ENCODE assay signal across 2 cellular contexts in the genomic region with DNA sequence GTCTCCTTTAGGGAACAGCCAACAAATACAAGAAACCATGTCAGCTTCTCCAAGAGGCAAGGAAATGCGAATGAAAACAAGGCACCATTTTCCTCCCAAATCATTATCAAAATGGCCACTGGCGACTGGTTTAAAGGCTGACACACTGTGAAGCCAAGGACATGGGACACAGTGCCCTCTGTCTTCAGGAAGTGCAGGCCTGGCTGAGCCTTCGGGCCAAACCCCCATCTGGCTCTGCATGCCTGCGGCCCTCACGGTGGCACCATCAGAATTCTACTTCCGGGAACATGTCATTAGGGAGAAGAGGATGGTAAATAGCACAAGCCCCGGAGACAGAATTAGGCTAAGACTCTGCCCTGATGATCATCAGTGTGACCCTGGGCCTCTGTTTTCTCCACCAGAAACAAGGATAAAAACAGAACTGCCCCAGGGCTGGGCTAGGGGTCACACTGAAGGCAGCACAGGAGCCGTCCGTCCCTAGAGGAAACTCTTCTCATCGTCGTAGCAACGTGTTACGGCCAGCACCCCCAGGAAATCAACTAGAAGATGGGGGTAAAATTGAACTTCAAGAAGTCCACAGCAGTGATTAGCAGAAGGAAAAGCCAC.
TF ChIP-seq lines count a peak whose summit lies in the region.

No MANE protein-coding gene starts in this region.

TF ChIP-seq in IMR-90, 13 proteins besides CTCF, POLR2A, EP300 and RAD21:
- TF ChIP-seq MAFK (IDR thresholded peaks at IDR 0.05; ENCODE audit: low read depth, low read length), result no peak
- TF ChIP-seq BHLHE40 (IDR thresholded peaks at IDR 0.05; ENCODE audit: low read depth, low read length), result no peak
- no peak for TF ChIP-seq FOS (IDR thresholded peaks at IDR 0.05; ENCODE audit: low read depth, low read length)
- TF ChIP-seq NFE2L2 (IDR thresholded peaks at IDR 0.05; ENCODE audit: low read depth, low read length), result no peak
- TF ChIP-seq MAZ (IDR thresholded peaks at IDR 0.05; ENCODE audit: borderline replicate concordance, low read depth, low read length), result no peak
- no peak for TF ChIP-seq RCOR1 (IDR thresholded peaks at IDR 0.05; ENCODE audit: insufficient replicate concordance, low read length)
- TF ChIP-seq, protein P1, sequence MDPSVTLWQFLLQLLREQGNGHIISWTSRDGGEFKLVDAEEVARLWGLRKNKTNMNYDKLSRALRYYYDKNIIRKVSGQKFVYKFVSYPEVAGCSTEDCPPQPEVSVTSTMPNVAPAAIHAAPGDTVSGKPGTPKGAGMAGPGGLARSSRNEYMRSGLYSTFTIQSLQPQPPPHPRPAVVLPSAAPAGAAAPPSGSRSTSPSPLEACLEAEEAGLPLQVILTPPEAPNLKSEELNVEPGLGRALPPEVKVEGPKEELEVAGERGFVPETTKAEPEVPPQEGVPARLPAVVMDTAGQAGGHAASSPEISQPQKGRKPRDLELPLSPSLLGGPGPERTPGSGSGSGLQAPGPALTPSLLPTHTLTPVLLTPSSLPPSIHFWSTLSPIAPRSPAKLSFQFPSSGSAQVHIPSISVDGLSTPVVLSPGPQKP (IDR thresholded peaks at IDR 0.05; ENCODE audit: borderline replicate concordance, low read depth, low read length), result no peak
- TF ChIP-seq, protein P2, sequence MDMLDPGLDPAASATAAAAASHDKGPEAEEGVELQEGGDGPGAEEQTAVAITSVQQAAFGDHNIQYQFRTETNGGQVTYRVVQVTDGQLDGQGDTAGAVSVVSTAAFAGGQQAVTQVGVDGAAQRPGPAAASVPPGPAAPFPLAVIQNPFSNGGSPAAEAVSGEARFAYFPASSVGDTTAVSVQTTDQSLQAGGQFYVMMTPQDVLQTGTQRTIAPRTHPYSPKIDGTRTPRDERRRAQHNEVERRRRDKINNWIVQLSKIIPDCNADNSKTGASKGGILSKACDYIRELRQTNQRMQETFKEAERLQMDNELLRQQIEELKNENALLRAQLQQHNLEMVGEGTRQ (IDR thresholded peaks at IDR 0.05; ENCODE audit: low read depth, low read length), result no peak
- TF ChIP-seq RFX5 (IDR thresholded peaks at IDR 0.05; ENCODE audit: low read depth, low read length), result no peak
- no peak for TF ChIP-seq SMC3 (IDR thresholded peaks at IDR 0.05; ENCODE audit: low read depth, low read length)

TF ChIP-seq in HepG2, 621 proteins besides CTCF, POLR2A, EP300 and RAD21:
- TF ChIP-seq ZBTB20 (CRISPR knock-in tag; IDR thresholded peaks at IDR 0.05; ENCODE audit: borderline replicate concordance, low read depth), result no peak
- TF ChIP-seq ZBTB8A (CRISPR knock-in tag; IDR thresholded peaks at IDR 0.05; ENCODE audit: borderline replicate concordance, low read depth), result no peak
- TF ChIP-seq ZNF547 (CRISPR knock-in tag; IDR thresholded peaks at IDR 0.05), result no peak
- TF ChIP-seq MTF2 (CRISPR knock-in tag; IDR thresholded peaks at IDR 0.05; ENCODE audit: borderline replicate concordance), result no peak
- no peak for TF ChIP-seq NR2F1 (CRISPR knock-in tag; IDR thresholded peaks at IDR 0.05)
- no peak for TF ChIP-seq ZNF441 (CRISPR knock-in tag; IDR thresholded peaks at IDR 0.05; ENCODE audit: borderline replicate concordance)
- no peak for TF ChIP-seq ZNF644 (CRISPR knock-in tag; IDR thresholded peaks at IDR 0.05; ENCODE audit: low read depth)
- TF ChIP-seq, protein P3, sequence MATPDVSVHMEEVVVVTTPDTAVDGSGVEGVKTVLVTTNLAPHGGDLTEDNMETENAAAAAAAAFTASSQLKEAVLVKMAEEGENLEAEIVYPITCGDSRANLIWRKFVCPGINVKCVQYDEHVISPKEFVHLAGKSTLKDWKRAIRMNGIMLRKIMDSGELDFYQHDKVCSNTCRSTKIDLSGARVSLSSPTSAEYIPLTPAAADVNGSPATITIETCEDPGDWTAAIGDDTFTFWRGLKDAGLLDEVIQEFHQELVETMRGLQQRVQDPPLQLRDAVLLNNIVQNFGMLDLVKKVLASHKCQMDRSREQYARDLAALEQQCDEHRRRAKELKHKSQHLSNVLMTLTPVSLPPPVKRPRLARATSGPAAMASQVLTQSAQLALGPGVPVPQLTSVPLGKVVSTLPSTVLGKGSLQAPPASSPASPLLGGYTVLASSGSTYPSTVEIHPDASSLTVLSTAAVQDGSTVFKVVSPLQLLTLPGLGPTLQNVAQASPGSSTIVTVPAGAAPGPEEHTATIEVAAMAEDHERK (CRISPR knock-in tag; IDR thresholded peaks at IDR 0.05; ENCODE audit: low read depth), result no peak
- no peak for TF ChIP-seq HNF1A (IDR thresholded peaks at IDR 0.05; ENCODE audit: low read depth)
- TF ChIP-seq HNF1A (CRISPR knock-in tag; IDR thresholded peaks at IDR 0.05; ENCODE audit: borderline replicate concordance), result no peak
- no peak for TF ChIP-seq XBP1 (CRISPR knock-in tag; IDR thresholded peaks at IDR 0.05)
- TF ChIP-seq IKZF1 (IDR thresholded peaks at IDR 0.05), result no peak
- TF ChIP-seq ZNF577 (CRISPR knock-in tag; IDR thresholded peaks at IDR 0.05; ENCODE audit: borderline replicate concordance, low read depth), result no peak
- TF ChIP-seq TCF12 (IDR thresholded peaks at IDR 0.05), result no peak
- TF ChIP-seq TCF12 (CRISPR knock-in tag; IDR thresholded peaks at IDR 0.05), result no peak
- no peak for TF ChIP-seq ZNF513 (CRISPR knock-in tag; conservative IDR thresholded peaks at IDR 0.05)
- no peak for TF ChIP-seq ZBTB43 (CRISPR knock-in tag; conservative IDR thresholded peaks at IDR 0.05)
- no peak for TF ChIP-seq ZNF839 (CRISPR knock-in tag; IDR thresholded peaks at IDR 0.05; ENCODE audit: borderline replicate concordance)
- TF ChIP-seq ZNF564 (CRISPR knock-in tag; IDR thresholded peaks at IDR 0.05), result no peak
